In the genomic region with DNA sequence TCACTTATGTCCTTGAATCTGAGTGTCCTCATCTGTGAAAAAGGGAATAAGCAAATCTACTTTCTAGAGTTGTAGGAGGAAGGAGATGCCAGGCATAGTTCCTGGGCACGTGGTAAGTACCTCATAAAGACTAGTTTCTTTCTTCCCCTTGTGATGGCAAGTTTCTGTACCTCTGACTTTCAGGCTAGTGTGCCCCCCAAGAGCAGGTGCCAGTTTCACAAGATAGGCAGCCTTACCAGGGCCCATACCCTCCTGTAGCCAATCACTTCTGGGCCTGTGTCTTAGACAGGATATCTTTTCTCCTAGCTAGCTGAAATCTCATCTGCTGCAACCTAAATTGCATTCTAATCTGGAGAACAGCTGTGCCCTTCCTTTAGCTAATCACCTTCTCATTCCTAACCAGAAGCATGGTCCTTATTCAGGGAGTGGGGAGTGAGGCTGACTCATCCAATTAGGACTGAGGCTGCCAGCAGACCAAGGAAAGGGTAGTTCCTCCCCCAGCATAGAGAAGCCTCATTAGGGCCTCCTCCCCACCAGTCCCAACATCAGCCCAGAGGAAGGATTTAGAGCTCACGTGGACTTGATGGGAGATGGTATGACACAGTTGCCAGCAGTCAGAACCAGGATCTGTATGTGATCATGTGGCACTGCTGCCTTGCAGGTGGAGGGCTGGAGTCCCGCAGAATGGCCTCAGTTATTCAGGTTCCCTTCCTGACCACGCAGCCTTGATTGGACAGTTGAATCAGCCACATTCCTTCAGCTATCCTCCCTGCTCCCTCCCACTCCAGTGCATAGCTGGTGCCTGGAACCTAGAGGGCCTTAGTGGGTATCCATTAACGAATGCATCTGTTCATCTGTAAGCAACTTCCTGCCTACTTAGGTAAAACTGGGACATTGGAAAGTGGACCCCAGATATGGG, we compare ENCODE assay signal across 1 cellular context.
TF ChIP-seq lines count a peak whose summit lies in the region.

No MANE protein-coding gene starts in this region.

TF ChIP-seq in H1, 55 proteins besides CTCF, POLR2A, EP300 and RAD21:
- TF ChIP-seq RBBP5 (IDR thresholded peaks at IDR 0.05; ENCODE audit: borderline replicate concordance, low read depth, low read length) (no peak), POLR2AphosphoS5 (IDR thresholded peaks at IDR 0.05; ENCODE audit: low read depth, low read length) (no peak), ATF2 (IDR thresholded peaks at IDR 0.05; ENCODE audit: low read length) (no peak), HDAC6 (IDR thresholded peaks at IDR 0.05; ENCODE audit: low read depth, low read length) (no peak), SP1 (IDR thresholded peaks at IDR 0.05; ENCODE audit: low read depth, low read length) (no peak), ZNF274 (IDR thresholded peaks at IDR 0.05; ENCODE audit: borderline replicate concordance, extremely low read depth, low read length) (no peak)
- TF ChIP-seq, protein P1, sequence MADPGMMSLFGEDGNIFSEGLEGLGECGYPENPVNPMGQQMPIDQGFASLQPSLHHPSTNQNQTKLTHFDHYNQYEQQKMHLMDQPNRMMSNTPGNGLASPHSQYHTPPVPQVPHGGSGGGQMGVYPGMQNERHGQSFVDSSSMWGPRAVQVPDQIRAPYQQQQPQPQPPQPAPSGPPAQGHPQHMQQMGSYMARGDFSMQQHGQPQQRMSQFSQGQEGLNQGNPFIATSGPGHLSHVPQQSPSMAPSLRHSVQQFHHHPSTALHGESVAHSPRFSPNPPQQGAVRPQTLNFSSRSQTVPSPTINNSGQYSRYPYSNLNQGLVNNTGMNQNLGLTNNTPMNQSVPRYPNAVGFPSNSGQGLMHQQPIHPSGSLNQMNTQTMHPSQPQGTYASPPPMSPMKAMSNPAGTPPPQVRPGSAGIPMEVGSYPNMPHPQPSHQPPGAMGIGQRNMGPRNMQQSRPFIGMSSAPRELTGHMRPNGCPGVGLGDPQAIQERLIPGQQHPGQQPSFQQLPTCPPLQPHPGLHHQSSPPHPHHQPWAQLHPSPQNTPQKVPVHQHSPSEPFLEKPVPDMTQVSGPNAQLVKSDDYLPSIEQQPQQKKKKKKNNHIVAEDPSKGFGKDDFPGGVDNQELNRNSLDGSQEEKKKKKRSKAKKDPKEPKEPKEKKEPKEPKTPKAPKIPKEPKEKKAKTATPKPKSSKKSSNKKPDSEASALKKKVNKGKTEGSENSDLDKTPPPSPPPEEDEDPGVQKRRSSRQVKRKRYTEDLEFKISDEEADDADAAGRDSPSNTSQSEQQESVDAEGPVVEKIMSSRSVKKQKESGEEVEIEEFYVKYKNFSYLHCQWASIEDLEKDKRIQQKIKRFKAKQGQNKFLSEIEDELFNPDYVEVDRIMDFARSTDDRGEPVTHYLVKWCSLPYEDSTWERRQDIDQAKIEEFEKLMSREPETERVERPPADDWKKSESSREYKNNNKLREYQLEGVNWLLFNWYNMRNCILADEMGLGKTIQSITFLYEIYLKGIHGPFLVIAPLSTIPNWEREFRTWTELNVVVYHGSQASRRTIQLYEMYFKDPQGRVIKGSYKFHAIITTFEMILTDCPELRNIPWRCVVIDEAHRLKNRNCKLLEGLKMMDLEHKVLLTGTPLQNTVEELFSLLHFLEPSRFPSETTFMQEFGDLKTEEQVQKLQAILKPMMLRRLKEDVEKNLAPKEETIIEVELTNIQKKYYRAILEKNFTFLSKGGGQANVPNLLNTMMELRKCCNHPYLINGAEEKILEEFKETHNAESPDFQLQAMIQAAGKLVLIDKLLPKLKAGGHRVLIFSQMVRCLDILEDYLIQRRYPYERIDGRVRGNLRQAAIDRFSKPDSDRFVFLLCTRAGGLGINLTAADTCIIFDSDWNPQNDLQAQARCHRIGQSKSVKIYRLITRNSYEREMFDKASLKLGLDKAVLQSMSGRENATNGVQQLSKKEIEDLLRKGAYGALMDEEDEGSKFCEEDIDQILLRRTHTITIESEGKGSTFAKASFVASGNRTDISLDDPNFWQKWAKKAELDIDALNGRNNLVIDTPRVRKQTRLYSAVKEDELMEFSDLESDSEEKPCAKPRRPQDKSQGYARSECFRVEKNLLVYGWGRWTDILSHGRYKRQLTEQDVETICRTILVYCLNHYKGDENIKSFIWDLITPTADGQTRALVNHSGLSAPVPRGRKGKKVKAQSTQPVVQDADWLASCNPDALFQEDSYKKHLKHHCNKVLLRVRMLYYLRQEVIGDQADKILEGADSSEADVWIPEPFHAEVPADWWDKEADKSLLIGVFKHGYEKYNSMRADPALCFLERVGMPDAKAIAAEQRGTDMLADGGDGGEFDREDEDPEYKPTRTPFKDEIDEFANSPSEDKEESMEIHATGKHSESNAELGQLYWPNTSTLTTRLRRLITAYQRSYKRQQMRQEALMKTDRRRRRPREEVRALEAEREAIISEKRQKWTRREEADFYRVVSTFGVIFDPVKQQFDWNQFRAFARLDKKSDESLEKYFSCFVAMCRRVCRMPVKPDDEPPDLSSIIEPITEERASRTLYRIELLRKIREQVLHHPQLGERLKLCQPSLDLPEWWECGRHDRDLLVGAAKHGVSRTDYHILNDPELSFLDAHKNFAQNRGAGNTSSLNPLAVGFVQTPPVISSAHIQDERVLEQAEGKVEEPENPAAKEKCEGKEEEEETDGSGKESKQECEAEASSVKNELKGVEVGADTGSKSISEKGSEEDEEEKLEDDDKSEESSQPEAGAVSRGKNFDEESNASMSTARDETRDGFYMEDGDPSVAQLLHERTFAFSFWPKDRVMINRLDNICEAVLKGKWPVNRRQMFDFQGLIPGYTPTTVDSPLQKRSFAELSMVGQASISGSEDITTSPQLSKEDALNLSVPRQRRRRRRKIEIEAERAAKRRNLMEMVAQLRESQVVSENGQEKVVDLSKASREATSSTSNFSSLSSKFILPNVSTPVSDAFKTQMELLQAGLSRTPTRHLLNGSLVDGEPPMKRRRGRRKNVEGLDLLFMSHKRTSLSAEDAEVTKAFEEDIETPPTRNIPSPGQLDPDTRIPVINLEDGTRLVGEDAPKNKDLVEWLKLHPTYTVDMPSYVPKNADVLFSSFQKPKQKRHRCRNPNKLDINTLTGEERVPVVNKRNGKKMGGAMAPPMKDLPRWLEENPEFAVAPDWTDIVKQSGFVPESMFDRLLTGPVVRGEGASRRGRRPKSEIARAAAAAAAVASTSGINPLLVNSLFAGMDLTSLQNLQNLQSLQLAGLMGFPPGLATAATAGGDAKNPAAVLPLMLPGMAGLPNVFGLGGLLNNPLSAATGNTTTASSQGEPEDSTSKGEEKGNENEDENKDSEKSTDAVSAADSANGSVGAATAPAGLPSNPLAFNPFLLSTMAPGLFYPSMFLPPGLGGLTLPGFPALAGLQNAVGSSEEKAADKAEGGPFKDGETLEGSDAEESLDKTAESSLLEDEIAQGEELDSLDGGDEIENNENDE (IDR thresholded peaks at IDR 0.05; ENCODE audit: insufficient replicate concordance, low read length): no peak
